18 cellular contexts compared by ENCODE assay signal in the genomic region with DNA sequence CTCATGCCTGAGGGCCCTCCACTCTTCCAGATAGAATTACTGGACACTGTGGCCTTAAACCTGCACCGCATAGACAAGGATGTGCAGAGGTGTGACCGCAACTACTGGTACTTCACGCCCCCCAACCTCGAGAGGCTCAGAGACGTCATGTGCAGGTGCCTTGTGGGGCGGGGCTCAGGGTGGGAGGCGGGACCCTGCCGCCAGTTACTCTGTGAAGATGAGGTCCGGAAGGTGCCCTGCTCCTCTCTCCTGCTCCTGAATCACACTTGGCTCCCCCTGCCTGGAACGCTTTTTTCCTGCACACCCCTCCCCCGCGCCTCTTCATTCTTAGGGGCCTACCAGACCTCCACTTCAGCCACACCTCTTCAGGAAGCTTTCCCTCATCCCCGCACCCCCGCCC. TPM values are rescaled to one million over a fixed set of nuclear protein-coding genes. Genes with fewer than 3 reads are reported as not detected.
DNase-seq lines count a peak whose midpoint lies in the region; ATAC-seq and TF ChIP-seq lines count a peak whose summit lies in the region.
"Had no signal": no experiment of that assay in that cellular context is flagged by ENCODE, and none has a peak within 500 bp of the region (broad histone marks: within the 10 kb centered on the region; RNA-seq: fewer than 3 reads in every experiment).

No MANE protein-coding gene starts in this region.

- dilution Hi-C loops in mammary epithelial cell (cut with HindIII; ENCODE audit: low sequenced_read_pairs) = no loop called here

- H3K27me3 ChIP-seq in breast epithelium (no peaks in the 10 kb centered on the region), mammary epithelial cell (ENCODE audit: insufficient read depth, low read length) (no peaks in the 10 kb centered on the region)
- H3K27me3 ChIP-seq: BLaER1 had no signal

- peak; percentile 19 for ATAC-seq in WTC11
- ATAC-seq: CD8-positive, alpha-beta T cell; HCT116; HepG2 had no signal

- no peaks in the 10 kb centered on the region for H3K79me2 ChIP-seq in mammary epithelial cell (ENCODE audit: insufficient read depth, low read length)

- peaks cover 9% of the 10 kb centered on the region; the same call in 1 of the 2 replicates for H3K36me3 Mint-ChIP-seq in WTC11
- H3K36me3 Mint-ChIP-seq in nephron progenitor cell (ENCODE audit: low read depth) = peaks cover 13% of the 10 kb centered on the region
- H3K36me3 Mint-ChIP-seq: IgD-negative memory B cell had no signal

- no peak overlapping the region for H3K4me3 Mint-ChIP-seq in WTC11
- no peak overlapping the region for H3K4me3 Mint-ChIP-seq in nephron progenitor cell
- H3K4me3 Mint-ChIP-seq: CD14-positive monocyte; CD8-positive, alpha-beta T cell; HFFc6 had no signal

- no peak for TF ChIP-seq POLR2A in breast epithelium (IDR thresholded peaks at IDR 0.05)

- WGBS in mammary epithelial cell (ENCODE audit: low coverage, missing lambda C conversion rate) = 88% methylated on average over 13 of the region's 14 CpGs

- H3K4me1 ChIP-seq in breast epithelium (peaks cover 0 to 7% of the 10 kb centered on the region in 2 donors), mammary epithelial cell (ENCODE audit: insufficient read depth, low read length) (peaks cover 26% of the 10 kb centered on the region)
- H3K4me1 ChIP-seq: BLaER1, Caco-2 had no signal

- peak overlapping the region in 2 of 3 donors; percentile 53 to 59 for H3K4me3 ChIP-seq in breast epithelium
- no peak overlapping the region for H3K4me3 ChIP-seq in mammary epithelial cell (replicated peaks in 1 of 3; ENCODE audit: insufficient read depth in 1 of 3, low read depth in 2 of 3, low read length in 3 of 3)
- H3K4me3 ChIP-seq: BLaER1, GM23248 had no signal

- POLR2A ChIA-PET in WTC11 (lab: Charles Lee) = interaction anchor here (0.6 to 1.0 kb wide), 2 partner anchors 9 to 40 kb away, joined by 3 read pairs; no protein-coding TSS in a partner anchor

- H3K4me2 ChIP-seq in mammary epithelial cell (ENCODE audit: insufficient read depth, low read depth, low read length) = no peak overlapping the region
- H3K4me2 ChIP-seq: BLaER1 had no signal

- no peaks in the 10 kb centered on the region for H3K9me3 ChIP-seq in breast epithelium
- no peaks in the 10 kb centered on the region for H3K9me3 ChIP-seq in mammary epithelial cell (replicated peaks; ENCODE audit: insufficient read depth, low read length)
- H3K9me3 ChIP-seq: BLaER1, Caco-2 had no signal

- CTCF ChIA-PET in mammary epithelial cell (lab: Charles Lee; ENCODE audit: low non-redundant PET) = no interaction called here
- CTCF ChIA-PET in WTC11 (lab: Charles Lee) = interaction anchor here (0.9 kb wide), 1 partner anchor 40 kb away, joined by 4 read pairs; no protein-coding TSS in a partner anchor

- no TSS peak for BruUV-seq in mammary epithelial cell (replicated peaks; lab: Mats Ljungman, UMichigan)

- no peak overlapping the region for H3K27ac Mint-ChIP-seq in WTC11
- peak overlapping the region; percentile 51 for H3K27ac Mint-ChIP-seq in nephron progenitor cell
- H3K27ac Mint-ChIP-seq: CD8-positive, alpha-beta T cell; HFFc6 had no signal

- no peaks in the 10 kb centered on the region for H4K20me1 ChIP-seq in mammary epithelial cell (ENCODE audit: insufficient read depth, low read length)
- H4K20me1 ChIP-seq: BLaER1 had no signal

- H3K27ac ChIP-seq in breast epithelium (peak overlapping the region; percentile 84 to 88), mammary epithelial cell (ENCODE audit: insufficient read depth, low read depth, low read length) (no peak overlapping the region)
- H3K27ac ChIP-seq: GM23248 had no signal

- H3K27me3 Mint-ChIP-seq in WTC11 (ENCODE audit: low read depth) (no peaks in the 10 kb centered on the region), nephron progenitor cell (ENCODE audit: low read depth, poor library complexity) (no peaks in the 10 kb centered on the region)
- H3K27me3 Mint-ChIP-seq: IgD-negative memory B cell had no signal

- H3K36me3 ChIP-seq in breast epithelium (no peaks in the 10 kb centered on the region), mammary epithelial cell (ENCODE audit: insufficient read depth, low read length) (no peaks in the 10 kb centered on the region)

- no peak overlapping the region for H2AFZ ChIP-seq in mammary epithelial cell (ENCODE audit: low read depth, low read length)
- H2AFZ ChIP-seq: GM23248 had no signal

- in situ Hi-C loops in mammary epithelial cell (cut with MboI; ENCODE audit: low sequenced_read_pairs in 2 of 2) = no loop called here

- intact Hi-C loops in breast epithelium (cut with DNase I; ENCODE audit: low total_unique reads) = no loop called here
- intact Hi-C loops in mammary epithelial cell (cut with micrococcal nuclease) = no loop called here

- no peaks in the 10 kb centered on the region for H3K9me3 Mint-ChIP-seq in WTC11
- H3K9me3 Mint-ChIP-seq in nephron progenitor cell = no peaks in the 10 kb centered on the region
- H3K9me3 Mint-ChIP-seq: CD14-positive monocyte; CD8-positive, alpha-beta T cell; HFFc6; IgD-negative memory B cell had no signal

- DNase-seq in breast epithelium (ENCODE audit: low spot score in 2 of 2) (no peak), mammary epithelial cell (no peak), WTC11 (ENCODE audit: low spot score) (no peak), nephron progenitor cell (no peak), OCI-M2 (lab: John Stamatoyannopoulos, UW; ENCODE audit: unreplicated experiment) (no peak), NCI-H774 (lab: John Stamatoyannopoulos, UW) (no peak), NCI-H82 treated with DMSO at 0.1 percent for 48 hours (lab: John Stamatoyannopoulos, UW; ENCODE audit: unreplicated experiment) (no peak)
- no peak for DNase-seq in stimulated activated naive CD4-positive, alpha-beta T cell treated with Interleukin-2 at 50 U/mL for 16 hours (lab: John Stamatoyannopoulos, UW)
- DNase-seq: 8988T; Caco-2; CD8-positive, alpha-beta T cell; GM23248; HFFc6 had no signal

- H3K9ac ChIP-seq in mammary epithelial cell (ENCODE audit: insufficient read depth, low read length) = no peak overlapping the region
- H3K9ac ChIP-seq: BLaER1, GM23248 had no signal

- H3K4me1 Mint-ChIP-seq in WTC11 = no peaks in the 10 kb centered on the region
- peaks cover 12% of the 10 kb centered on the region for H3K4me1 Mint-ChIP-seq in nephron progenitor cell
- H3K4me1 Mint-ChIP-seq: CD14-positive monocyte, IgD-negative memory B cell had no signal

- TF ChIP-seq CTCF in breast epithelium (IDR thresholded peaks at IDR 0.05) (no peak), mammary epithelial cell (conservative IDR thresholded peaks at IDR 0.05 in 1 of 2, IDR thresholded peaks at IDR 0.05 in 1 of 2; ENCODE audit: extremely low read depth in 1 of 2, insufficient read depth in 1 of 2, low read depth in 1 of 2, low read length in 2 of 2) (no peak), WTC11 (IDR thresholded peaks at IDR 0.05) (no peak), nephron progenitor cell (IDR thresholded peaks at IDR 0.05) (no peak)

TF ChIP-seq in WTC11, 78 proteins besides CTCF, POLR2A, EP300 and RAD21 (continues in another document):
- TF ChIP-seq NR1H2 (CRISPR knock-in tag; IDR thresholded peaks at IDR 0.05) = no peak
- TF ChIP-seq, protein P1, sequence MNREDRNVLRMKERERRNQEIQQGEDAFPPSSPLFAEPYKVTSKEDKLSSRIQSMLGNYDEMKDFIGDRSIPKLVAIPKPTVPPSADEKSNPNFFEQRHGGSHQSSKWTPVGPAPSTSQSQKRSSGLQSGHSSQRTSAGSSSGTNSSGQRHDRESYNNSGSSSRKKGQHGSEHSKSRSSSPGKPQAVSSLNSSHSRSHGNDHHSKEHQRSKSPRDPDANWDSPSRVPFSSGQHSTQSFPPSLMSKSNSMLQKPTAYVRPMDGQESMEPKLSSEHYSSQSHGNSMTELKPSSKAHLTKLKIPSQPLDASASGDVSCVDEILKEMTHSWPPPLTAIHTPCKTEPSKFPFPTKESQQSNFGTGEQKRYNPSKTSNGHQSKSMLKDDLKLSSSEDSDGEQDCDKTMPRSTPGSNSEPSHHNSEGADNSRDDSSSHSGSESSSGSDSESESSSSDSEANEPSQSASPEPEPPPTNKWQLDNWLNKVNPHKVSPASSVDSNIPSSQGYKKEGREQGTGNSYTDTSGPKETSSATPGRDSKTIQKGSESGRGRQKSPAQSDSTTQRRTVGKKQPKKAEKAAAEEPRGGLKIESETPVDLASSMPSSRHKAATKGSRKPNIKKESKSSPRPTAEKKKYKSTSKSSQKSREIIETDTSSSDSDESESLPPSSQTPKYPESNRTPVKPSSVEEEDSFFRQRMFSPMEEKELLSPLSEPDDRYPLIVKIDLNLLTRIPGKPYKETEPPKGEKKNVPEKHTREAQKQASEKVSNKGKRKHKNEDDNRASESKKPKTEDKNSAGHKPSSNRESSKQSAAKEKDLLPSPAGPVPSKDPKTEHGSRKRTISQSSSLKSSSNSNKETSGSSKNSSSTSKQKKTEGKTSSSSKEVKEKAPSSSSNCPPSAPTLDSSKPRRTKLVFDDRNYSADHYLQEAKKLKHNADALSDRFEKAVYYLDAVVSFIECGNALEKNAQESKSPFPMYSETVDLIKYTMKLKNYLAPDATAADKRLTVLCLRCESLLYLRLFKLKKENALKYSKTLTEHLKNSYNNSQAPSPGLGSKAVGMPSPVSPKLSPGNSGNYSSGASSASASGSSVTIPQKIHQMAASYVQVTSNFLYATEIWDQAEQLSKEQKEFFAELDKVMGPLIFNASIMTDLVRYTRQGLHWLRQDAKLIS (CRISPR knock-in tag; IDR thresholded peaks at IDR 0.05; ENCODE audit: borderline replicate concordance) = no peak
- TF ChIP-seq, protein P2, sequence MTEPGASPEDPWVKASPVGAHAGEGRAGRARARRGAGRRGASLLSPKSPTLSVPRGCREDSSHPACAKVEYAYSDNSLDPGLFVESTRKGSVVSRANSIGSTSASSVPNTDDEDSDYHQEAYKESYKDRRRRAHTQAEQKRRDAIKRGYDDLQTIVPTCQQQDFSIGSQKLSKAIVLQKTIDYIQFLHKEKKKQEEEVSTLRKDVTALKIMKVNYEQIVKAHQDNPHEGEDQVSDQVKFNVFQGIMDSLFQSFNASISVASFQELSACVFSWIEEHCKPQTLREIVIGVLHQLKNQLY (CRISPR knock-in tag; IDR thresholded peaks at IDR 0.05) = no peak

RNA-seq across cellular contexts. Expression of a gene that starts 24.8 kb away (rescaled TPM):
- total RNA-seq in breast epithelium (10 to 100 TPM in 1 of 3 donors, 1 to 10 TPM in 2; 7.7 to 10.2 (median 8.8) TPM), mammary epithelial cell (10 to 100 TPM in 1 of 2 donors, 1 to 10 TPM in 1; 5.5 to 32.3 TPM), WTC11 (2021) (18.3 to 21.6 TPM (median 18.4 TPM) in 3 replicates)
- 4.1 TPM for polyA plus RNA-seq in mammary epithelial cell
- 7.8 TPM for polyA minus RNA-seq in mammary epithelial cell

RNA-seq across cellular contexts. Expression of a gene that starts 38.8 kb away (rescaled TPM):
- total RNA-seq in breast epithelium (100 to 1,000 TPM in 1 of 3 donors, 10 to 100 TPM in 2; 27.8 to 125 (median 85.5) TPM), mammary epithelial cell (10 to 100 TPM; 28.2 to 32.5 TPM), WTC11 (2021) (47.2 to 50.3 TPM (median 49.8 TPM) in 3 replicates)
- 24.4 TPM for polyA plus RNA-seq in mammary epithelial cell
- polyA minus RNA-seq in mammary epithelial cell = 30.1 TPM

RNA-seq across cellular contexts. Expression of a gene that starts 39.9 kb away (rescaled TPM):
- total RNA-seq in breast epithelium (10 to 100 TPM; 28.8 to 43.6 (median 43.0) TPM), mammary epithelial cell (10 to 100 TPM; 51.0 to 51.5 TPM), WTC11 (2021) (59.1 to 74.3 TPM (median 59.7 TPM) in 3 replicates)
- 15.9 TPM for polyA plus RNA-seq in mammary epithelial cell
- polyA minus RNA-seq in mammary epithelial cell = 23.9 TPM

Comparison
In these comparisons a context has a peak if more than half of its experiments do, and no peak if none do; other contexts are left out.
1. H3K4me3 ChIP-seq: peak in breast epithelium (2 of 3); none in mammary epithelial cell (0 of 3).